In genomic region chr18:47931707-47932103, GRCh38 we compare ENCODE assay signal across 8 cellular contexts. TPM values are rescaled to one million over a fixed set of nuclear protein-coding genes. Genes with fewer than 3 reads are reported as not detected.
DNase-seq lines count a peak whose midpoint lies in the region; ATAC-seq, FAIRE-seq and TF ChIP-seq lines count a peak whose summit lies in the region.

No MANE protein-coding gene starts in this region.

- BruUV-seq in OCI-LY7 (replicated peaks; lab: Mats Ljungman, UMichigan), result TSS peak; percentile 69

- H3K27me3 Mint-ChIP-seq in immature natural killer cell (ENCODE audit: low read depth in 3 of 3), result peaks cover 9 to 15% (median 9%) of the 10 kb centered on the region in 3 donors
- H3K27me3 Mint-ChIP-seq in stimulated activated naive B cell treated with anti-CD40 and anti-IgM and Interleukin-4, amounts not matched to agents 10 μg/mL and 1 μg/mL and 100 μg/mL, for 72 hours, result peaks cover 1 to 16% of the 10 kb centered on the region in 2 donors

- H3K27ac Mint-ChIP-seq in immature natural killer cell, result peak overlapping the region; percentile 83 to 95 (median 88)
- peak overlapping the region; percentile 96 for H3K27ac Mint-ChIP-seq in stimulated activated naive B cell treated with anti-CD40 and anti-IgM and Interleukin-4, amounts not matched to agents 10 μg/mL and 1 μg/mL and 100 μg/mL, for 72 hours

- H3K4me1 ChIP-seq in OCI-LY7 (ENCODE audit: insufficient read depth, low read length, poor library complexity, severe bottlenecking) (peaks cover 18% of the 10 kb centered on the region), adipocyte (ENCODE audit: control insufficient read depth, insufficient read depth, low read length) (peaks cover 30% of the 10 kb centered on the region)

- peaks cover 16% of the 10 kb centered on the region; the same call in 1 of the 2 replicates for H4K20me1 ChIP-seq in OCI-LY7 (ENCODE audit: insufficient read depth, low read length)

- H3K4me1 Mint-ChIP-seq in immature natural killer cell, result peaks cover 31 to 41% of the 10 kb centered on the region in 2 donors
- H3K4me1 Mint-ChIP-seq in stimulated activated naive B cell treated with anti-CD40 and anti-IgM and Interleukin-4, amounts not matched to agents 10 μg/mL and 1 μg/mL and 100 μg/mL, for 72 hours, result peaks cover 19 to 35% of the 10 kb centered on the region in 2 donors

- peak overlapping the region; percentile 86 for H2AFZ ChIP-seq in OCI-LY7 (ENCODE audit: low read length)

- H3K27me3 ChIP-seq in adipocyte (replicated peaks; ENCODE audit: control insufficient read depth, insufficient read depth, low read length), result no peaks in the 10 kb centered on the region

- no peaks in the 10 kb centered on the region for H3K9me3 Mint-ChIP-seq in immature natural killer cell
- H3K9me3 Mint-ChIP-seq in stimulated activated naive B cell treated with anti-CD40 and anti-IgM and Interleukin-4, amounts not matched to agents 10 μg/mL and 1 μg/mL and 100 μg/mL, for 72 hours, result no peaks in the 10 kb centered on the region

- POLR2A ChIA-PET in OCI-LY7 (lab: Charles Lee), result no interaction called here

- peak overlapping the region; percentile 88 for H3K27ac ChIP-seq in OCI-LY7 (ENCODE audit: low read depth, low read length, poor library complexity, severe bottlenecking)

- intact Hi-C loops in OCI-LY7 (cut with micrococcal nuclease; ENCODE audit: unreplicated experiment), result loop anchor here (1.0 to 5.0 kb wide), 3 partner anchors 46 to 249 kb away; no protein-coding TSS in a partner anchor

- H3K36me3 ChIP-seq in OCI-LY7 (ENCODE audit: insufficient read depth, low read length) (no peaks in the 10 kb centered on the region), adipocyte (ENCODE audit: control insufficient read depth, insufficient read depth, low read length, severe bottlenecking) (no peaks in the 10 kb centered on the region)

- FAIRE-seq in H54 (lab: Jason Lieb, UNC), result no peak

- H3K9ac ChIP-seq in adipocyte (ENCODE audit: low read length), result peak overlapping the region; percentile 88

- no peak for ATAC-seq in stimulated activated naive B cell treated with anti-CD40 and anti-IgM and Interleukin-4, amounts not matched to agents 10 μg/mL and 1 μg/mL and 100 μg/mL, for 72 hours (replicated peaks)

- peaks cover 34% of the 10 kb centered on the region for H3K79me2 ChIP-seq in OCI-LY7 (ENCODE audit: insufficient read depth, low read depth, low read length)

- no peak for TF ChIP-seq POLR2A in H54 (IDR thresholded peaks at IDR 0.05; ENCODE audit: low read depth, low read length)

- H3K4me3 Mint-ChIP-seq in immature natural killer cell, result peak overlapping the region; percentile 84 to 88 (median 85)
- peak overlapping the region; percentile 82 to 84 for H3K4me3 Mint-ChIP-seq in stimulated activated naive B cell treated with anti-CD40 and anti-IgM and Interleukin-4, amounts not matched to agents 10 μg/mL and 1 μg/mL and 100 μg/mL, for 72 hours

- H3K9me2 ChIP-seq in OCI-LY7 (ENCODE audit: insufficient read depth, low read length), result no peaks in the 10 kb centered on the region

- H3K4me3 ChIP-seq in OCI-LY7 (ENCODE audit: low read depth, low read length, poor library complexity, severe bottlenecking), result peak overlapping the region; percentile 80
- peak overlapping the region; percentile 82 for H3K4me3 ChIP-seq in adipocyte (ENCODE audit: low read length)

- peak; percentile 57 for TF ChIP-seq CTCF in OCI-LY7 (conservative IDR thresholded peaks at IDR 0.05; ENCODE audit: low read length)

- H3K36me3 Mint-ChIP-seq in immature natural killer cell, result no peaks in the 10 kb centered on the region
- H3K36me3 Mint-ChIP-seq in stimulated activated naive B cell treated with anti-CD40 and anti-IgM and Interleukin-4, amounts not matched to agents 10 μg/mL and 1 μg/mL and 100 μg/mL, for 72 hours, result peaks cover 3 to 7% of the 10 kb centered on the region in 2 donors

- no peaks in the 10 kb centered on the region for H3K9me3 ChIP-seq in OCI-LY7 (ENCODE audit: low read length)
- no peaks in the 10 kb centered on the region for H3K9me3 ChIP-seq in adipocyte (ENCODE audit: control insufficient read depth, low read length)

- peak; percentile 77 for DNase-seq in COR-L47 (lab: John Stamatoyannopoulos, UW)
- DNase-seq in HK-2 (ENCODE audit: unreplicated experiment), result peak; percentile 21
- DNase-seq in OCI-LY7 (ENCODE audit: low spot score), result peak; percentile 59
- peak; percentile 29 for DNase-seq in adipocyte (ENCODE audit: low read depth)
- no peak for DNase-seq in immature natural killer cell
- peak; percentile 19 for DNase-seq in stimulated activated naive B cell treated with anti-CD40 and anti-IgM and Interleukin-4, amounts not matched to agents 10 μg/mL and 1 μg/mL and 100 μg/mL, for 72 hours
- DNase-seq in H54 (ENCODE audit: insufficient read length, low spot score), result no peak
- DNase-seq in NCI-H1048 (lab: John Stamatoyannopoulos, UW), result no peak

- CTCF ChIA-PET in OCI-LY7 (lab: Charles Lee; ENCODE audit: unreplicated experiment), result no interaction called here

- H3K4me2 ChIP-seq in OCI-LY7 (ENCODE audit: low read length), result peak overlapping the region; percentile 78

RNA-seq across cellular contexts. Expression of gene SMAD2, which starts 1.2 kb away (rescaled TPM):
- total RNA-seq in OCI-LY7 (2014; rRNA removed; shearing (Covaris generic)), result 40.4 and 46.8 TPM in 2 replicates
- total RNA-seq in OCI-LY7 (2022), result 81.1 and 84.8 TPM in 2 replicates
- polyA plus RNA-seq in immature natural killer cell, result 100 to 1,000 TPM in 2 of 3 donors, 10 to 100 TPM in 1; 81.4 to 123 (median 112) TPM

Comparison
In these comparisons a context has a peak if more than half of its experiments do, and no peak if none do; other contexts are left out.
1. DNase-seq: peak in COR-L47 (single experiment), HK-2 (single experiment), OCI-LY7 (single experiment), adipocyte (single experiment) and stimulated activated naive B cell treated with anti-CD40 and anti-IgM and Interleukin-4, amounts not matched to agents 10 μg/mL and 1 μg/mL and 100 μg/mL, for 72 hours (single experiment); none in immature natural killer cell (0 of 3), H54 (single experiment) and NCI-H1048 (single experiment).